ENCODE assay signal across 31 cellular contexts in the genomic region with DNA sequence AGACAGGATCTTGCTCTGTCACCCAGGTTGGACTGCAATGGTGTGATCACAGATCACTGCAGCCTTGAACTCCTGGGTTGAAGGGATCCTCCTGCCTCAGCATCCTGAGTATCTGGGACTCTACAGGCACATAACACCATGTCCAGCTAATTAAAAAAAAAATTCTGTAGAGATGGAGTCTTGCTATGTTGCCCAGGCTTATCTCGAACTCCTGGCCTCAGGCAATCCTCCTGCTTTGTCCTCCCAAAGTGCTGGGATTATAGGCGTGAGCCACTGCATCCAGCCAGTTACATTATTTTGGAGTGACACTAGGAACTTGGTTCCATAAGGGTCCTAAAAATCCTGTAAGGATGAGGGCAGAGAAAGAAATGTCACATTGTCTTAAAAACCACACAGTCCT.
"Had no signal": no experiment of that assay in that cellular context is flagged by ENCODE, and none has a peak within 500 bp of the region (broad histone marks: within the 10 kb centered on the region; RNA-seq: fewer than 3 reads in every experiment).

No MANE protein-coding gene starts in this region.

- H3K4me3 Mint-ChIP-seq: activated CD4-positive, alpha-beta memory T cell treated with anti-CD3 and anti-CD28 coated beads, Interleukin-2, amount 10 ng/mL, durations not matched to agents 7 days and 5 days; activated CD4-positive, alpha-beta T cell treated with anti-CD3 and anti-CD28 coated beads for 36 hours; activated CD4-positive, alpha-beta T cell treated with anti-CD3 and anti-CD28 coated beads, Interleukin-2, amount 10 ng/mL, durations not matched to agents 24 days and 14 days; activated naive CD4-positive, alpha-beta T cell treated with anti-CD3 and anti-CD28 coated beads, Interleukin-2, amount 10 ng/mL, durations not matched to agents 7 days and 5 days; activated T-cell treated with anti-CD3 and anti-CD28 coated beads, Interleukin-2, amount 50 U/mL, for 24 hours; activated T-cell treated with anti-CD3 and anti-CD28 coated beads, Interleukin-2, amount 50 U/mL, for 72 hours; brain; T-cell had no signal

- H3K9me3 ChIP-seq: ascending aorta, breast epithelium, colonic mucosa, esophagus squamous epithelium, gastroesophageal sphincter had no signal

- H3K9me3 Mint-ChIP-seq: activated CD4-positive, alpha-beta memory T cell treated with anti-CD3 and anti-CD28 coated beads, Interleukin-2, amount 10 ng/mL, durations not matched to agents 7 days and 5 days; activated CD4-positive, alpha-beta T cell treated with anti-CD3 and anti-CD28 coated beads, Interleukin-2, amount 10 ng/mL, durations not matched to agents 24 days and 14 days; activated naive CD4-positive, alpha-beta T cell treated with anti-CD3 and anti-CD28 coated beads, Interleukin-2, amount 10 ng/mL, durations not matched to agents 7 days and 5 days; activated naive CD4-positive, alpha-beta T cell treated with anti-CD3 and anti-CD28 coated beads, Interleukin-2, amount 50 U/mL, for 72 hours; activated T-cell treated with anti-CD3 and anti-CD28 coated beads, Interleukin-2, amount 50 U/mL, for 24 hours; activated T-cell treated with anti-CD3 and anti-CD28 coated beads, Interleukin-2, amount 50 U/mL, for 72 hours; brain; T-cell; T-helper 1 cell treated with Interleukin-12 subunit alpha and Interleukin-12 subunit beta and Interleukin-4 antibody, amounts not matched to agents 30 μg/mL and 1 μg/mL, for 36 hours; T-helper 2 cell treated with Interferon-gamma antibody and Interleukin-4, amounts not matched to agents 5 μg/mL and 100 μg/mL, for 36 hours had no signal

- ATAC-seq: activated CD4-positive, alpha-beta T cell treated with anti-CD3 and anti-CD28 coated beads for 36 hours; activated naive CD4-positive, alpha-beta T cell treated with anti-CD3 and anti-CD28 coated beads, Interleukin-2, amount 50 U/mL, for 72 hours; activated T-cell treated with anti-CD3 and anti-CD28 coated beads, Interleukin-2, amount 50 U/mL, for 72 hours; gastroesophageal sphincter; T-cell had no signal

- H3K36me3 ChIP-seq: ascending aorta, breast epithelium, cardiac muscle cell, colonic mucosa had no signal

- H3K4me3 ChIP-seq: ascending aorta, breast epithelium, cardiac muscle cell, colonic mucosa, esophagus squamous epithelium, gastroesophageal sphincter had no signal

- H3K27me3 ChIP-seq: ascending aorta, breast epithelium, cardiac muscle cell, colonic mucosa, esophagus squamous epithelium, gastroesophageal sphincter had no signal

- H3K27ac ChIP-seq: cardiac muscle cell, colonic mucosa, epithelial cell of prostate had no signal

- H3K27ac Mint-ChIP-seq: activated CD4-positive, alpha-beta memory T cell treated with anti-CD3 and anti-CD28 coated beads, Interleukin-2, amount 10 ng/mL, durations not matched to agents 7 days and 5 days; activated CD4-positive, alpha-beta T cell treated with anti-CD3 and anti-CD28 coated beads for 36 hours; activated CD4-positive, alpha-beta T cell treated with anti-CD3 and anti-CD28 coated beads, Interleukin-2, amount 10 ng/mL, durations not matched to agents 24 days and 14 days; activated naive CD4-positive, alpha-beta T cell treated with anti-CD3 and anti-CD28 coated beads, Interleukin-2, amount 10 ng/mL, durations not matched to agents 7 days and 5 days; activated T-cell treated with anti-CD3 and anti-CD28 coated beads, Interleukin-2, amount 50 U/mL, for 24 hours; activated T-cell treated with anti-CD3 and anti-CD28 coated beads, Interleukin-2, amount 50 U/mL, for 72 hours; T-cell; T-helper 1 cell treated with Interleukin-12 subunit alpha and Interleukin-12 subunit beta and Interleukin-4 antibody, amounts not matched to agents 30 μg/mL and 1 μg/mL, for 36 hours had no signal

- DNase-seq: activated CD4-positive, alpha-beta memory T cell treated with anti-CD3 and anti-CD28 coated beads, Interleukin-2, amount 10 ng/mL, durations not matched to agents 7 days and 5 days; activated CD4-positive, alpha-beta T cell treated with anti-CD3 and anti-CD28 coated beads for 36 hours; activated CD4-positive, alpha-beta T cell treated with anti-CD3 and anti-CD28 coated beads, Interleukin-2, amount 10 ng/mL, durations not matched to agents 24 days and 14 days; activated CD4-positive, alpha-beta T cell treated with anti-CD3 and anti-CD28 coated beads, Interleukin-2, amount 50 U/mL, for 4 hours; activated CD4-positive, CD25-positive, alpha-beta regulatory T cell; activated CD4-positive, CD25-positive, alpha-beta regulatory T cell treated with anti-CD3 and anti-CD28 coated beads, Interleukin-2, amount 50 U/mL, for 72 hours; activated CD8-positive, alpha-beta memory T cell treated with anti-CD3 and anti-CD28 coated beads, Interleukin-2, amount 50 U/mL, for 48 hours; activated gamma-delta T cell; activated naive CD4-positive, alpha-beta T cell; activated naive CD4-positive, alpha-beta T cell treated with anti-CD3 and anti-CD28 coated beads, Interleukin-2, amount 10 ng/mL, durations not matched to agents 7 days and 5 days; activated naive CD8-positive, alpha-beta T cell treated with anti-CD3 and anti-CD28 coated beads, Interleukin-2, amount 10 ng/mL, durations not matched to agents 7 days and 5 days; activated T-cell treated with anti-CD3 and anti-CD28 coated beads for 4 hours; activated T-cell treated with anti-CD3 and anti-CD28 coated beads, Interleukin-2, amount 50 U/mL, for 24 hours; activated T-cell treated with anti-CD3 and anti-CD28 coated beads, Interleukin-2, amount 50 U/mL, for 72 hours; central memory CD4-positive, alpha-beta T cell; cerebellar nuclear complex; colonic mucosa; effector CD8-positive, alpha-beta T cell; esophagus squamous epithelium; foreskin melanocyte; T-cell; T1000 had no signal

- H3K27me3 Mint-ChIP-seq: activated CD4-positive, alpha-beta memory T cell treated with anti-CD3 and anti-CD28 coated beads, Interleukin-2, amount 10 ng/mL, durations not matched to agents 7 days and 5 days; activated CD4-positive, alpha-beta T cell treated with anti-CD3 and anti-CD28 coated beads for 36 hours; activated CD4-positive, alpha-beta T cell treated with anti-CD3 and anti-CD28 coated beads, Interleukin-2, amount 10 ng/mL, durations not matched to agents 24 days and 14 days; activated naive CD4-positive, alpha-beta T cell treated with anti-CD3 and anti-CD28 coated beads, Interleukin-2, amount 10 ng/mL, durations not matched to agents 7 days and 5 days; activated naive CD8-positive, alpha-beta T cell treated with anti-CD3 and anti-CD28 coated beads, Interleukin-2, amount 10 ng/mL, durations not matched to agents 7 days and 5 days; activated T-cell treated with anti-CD3 and anti-CD28 coated beads, Interleukin-2, amount 50 U/mL, for 24 hours; brain; T-cell had no signal
